In genomic region chr20:57656252-57656820, GRCh38 we compare ENCODE assay signal across 15 cellular contexts. TPM values are rescaled to one million over a fixed set of nuclear protein-coding genes. Genes with fewer than 3 reads are reported as not detected.
DNase-seq lines count a peak whose midpoint lies in the region; ATAC-seq, FAIRE-seq and TF ChIP-seq lines count a peak whose summit lies in the region.
"Had no signal": no experiment of that assay in that cellular context is flagged by ENCODE, and none has a peak within 500 bp of the region (broad histone marks: within the 10 kb centered on the region; RNA-seq: fewer than 3 reads in every experiment).

No MANE protein-coding gene starts in this region.

- no peaks in the 10 kb centered on the region for H3K9me3 Mint-ChIP-seq in activated T-cell treated with anti-CD3 and anti-CD28 coated beads, Interleukin-2, amount 50 U/mL, for 24 hours
- H3K9me3 Mint-ChIP-seq in activated T-cell treated with anti-CD3 and anti-CD28 coated beads, Interleukin-2, amount 50 U/mL, for 4 hours: no peaks in the 10 kb centered on the region
- no peaks in the 10 kb centered on the region for H3K9me3 Mint-ChIP-seq in type B pancreatic cell

- POLR2A ChIA-PET in OCI-LY7 (lab: Charles Lee): interaction anchor here (1.1 kb wide), 1 partner anchor 28 kb away, joined by 3 read pairs; no protein-coding TSS in a partner anchor

- peaks cover 22% of the 10 kb centered on the region for H3K4me1 Mint-ChIP-seq in activated T-cell treated with anti-CD3 and anti-CD28 coated beads, Interleukin-2, amount 50 U/mL, for 24 hours (ENCODE audit: low read depth)
- H3K4me1 Mint-ChIP-seq in activated T-cell treated with anti-CD3 and anti-CD28 coated beads, Interleukin-2, amount 50 U/mL, for 4 hours (ENCODE audit: low read depth): peaks cover 25% of the 10 kb centered on the region
- H3K4me1 Mint-ChIP-seq in type B pancreatic cell (ENCODE audit: unreplicated experiment): peaks cover 6% of the 10 kb centered on the region

- no peak for ATAC-seq in activated T-cell treated with anti-CD3 and anti-CD28 coated beads, Interleukin-2, amount 50 U/mL, for 4 hours
- ATAC-seq: left lung had no signal

- no peak overlapping the region for H2AFZ ChIP-seq in OCI-LY7 (ENCODE audit: low read length)

- peaks cover 18% of the 10 kb centered on the region for H3K36me3 Mint-ChIP-seq in activated T-cell treated with anti-CD3 and anti-CD28 coated beads, Interleukin-2, amount 50 U/mL, for 24 hours (ENCODE audit: low read depth)
- H3K36me3 Mint-ChIP-seq in activated T-cell treated with anti-CD3 and anti-CD28 coated beads, Interleukin-2, amount 50 U/mL, for 4 hours (ENCODE audit: insufficient read depth): peaks cover 2% of the 10 kb centered on the region
- no peaks in the 10 kb centered on the region for H3K36me3 Mint-ChIP-seq in type B pancreatic cell

- H3K9me2 ChIP-seq in OCI-LY7 (ENCODE audit: insufficient read depth, low read length): no peaks in the 10 kb centered on the region

- H3K27ac ChIP-seq in kidney (ENCODE audit: low read depth in 2 of 2, low read length in 2 of 2) (no peak overlapping the region), OCI-LY7 (ENCODE audit: low read depth, low read length, poor library complexity, severe bottlenecking) (no peak overlapping the region)
- H3K27ac ChIP-seq: left lung, thyroid gland had no signal

- H3K4me3 Mint-ChIP-seq in activated T-cell treated with anti-CD3 and anti-CD28 coated beads, Interleukin-2, amount 50 U/mL, for 24 hours: no peak overlapping the region
- no peak overlapping the region for H3K4me3 Mint-ChIP-seq in activated T-cell treated with anti-CD3 and anti-CD28 coated beads, Interleukin-2, amount 50 U/mL, for 4 hours
- H3K4me3 Mint-ChIP-seq in type B pancreatic cell: no peak overlapping the region

- H3K79me2 ChIP-seq in OCI-LY7 (ENCODE audit: insufficient read depth, low read depth, low read length): no peaks in the 10 kb centered on the region

- no peak overlapping the region for H3K9ac ChIP-seq in kidney (ENCODE audit: low read length in 2 of 2)

- peak; percentile 26 for DNase-seq in activated T-cell treated with anti-CD3 and anti-CD28 coated beads, Interleukin-2, amount 50 U/mL, for 24 hours
- no peak for DNase-seq in activated T-cell treated with anti-CD3 and anti-CD28 coated beads, Interleukin-2, amount 50 U/mL, for 4 hours
- peak; percentile 48 for DNase-seq in activated CD8-positive, alpha-beta memory T cell treated with anti-CD3 and anti-CD28 coated beads, Interleukin-2, amount 50 U/mL, for 48 hours
- peak; percentile 44 for DNase-seq in kidney
- peak; percentile 55 for DNase-seq in type B pancreatic cell (ENCODE audit: extremely low spot score, unreplicated experiment)
- DNase-seq in NCI-H1092 treated with DMSO at 0.1 percent for 48 hours (lab: John Stamatoyannopoulos, UW): no peak
- no peak for DNase-seq in OCI-LY7 (ENCODE audit: low spot score)
- DNase-seq in HCEC 1CT: no peak
- DNase-seq: activated gamma-delta T cell, DMS 273 treated with DMSO at 0.1 percent for 48 hours, thyroid gland had no signal

- H3K4me2 ChIP-seq in OCI-LY7 (ENCODE audit: low read length): no peak overlapping the region

- no TSS peak for BruUV-seq in OCI-LY7 (replicated peaks; lab: Mats Ljungman, UMichigan)

- no peak for FAIRE-seq in kidney (lab: Jason Lieb, UNC)
- FAIRE-seq: bronchial epithelial cell, endometrium had no signal

- H3K36me3 ChIP-seq in kidney (ENCODE audit: control insufficient read depth in 1 of 2, insufficient read depth in 2 of 2, low read length in 2 of 2) (no peaks in the 10 kb centered on the region), OCI-LY7 (ENCODE audit: insufficient read depth, low read length) (peaks cover 4% of the 10 kb centered on the region; the same call in 1 of the 2 replicates)

- H4K20me1 ChIP-seq in OCI-LY7 (ENCODE audit: insufficient read depth, low read length): no peaks in the 10 kb centered on the region

- CTCF ChIA-PET in OCI-LY7 (lab: Charles Lee; ENCODE audit: unreplicated experiment): no interaction called here

- no peak overlapping the region for H3K27ac Mint-ChIP-seq in activated T-cell treated with anti-CD3 and anti-CD28 coated beads, Interleukin-2, amount 50 U/mL, for 24 hours
- H3K27ac Mint-ChIP-seq in type B pancreatic cell: no peak overlapping the region

- no peak for TF ChIP-seq CTCF in kidney (IDR thresholded peaks at IDR 0.05; ENCODE audit: borderline replicate concordance, extremely low read depth, insufficient read depth)
- TF ChIP-seq CTCF in type B pancreatic cell (conservative IDR thresholded peaks at IDR 0.05): no peak
- TF ChIP-seq CTCF in OCI-LY7 (conservative IDR thresholded peaks at IDR 0.05; ENCODE audit: low read length): no peak

- H3K4me1 ChIP-seq in kidney (ENCODE audit: control insufficient read depth in 1 of 2, insufficient read depth in 1 of 2, low read depth in 1 of 2, low read length in 2 of 2) (peaks cover 5 to 10% of the 10 kb centered on the region in 2 donors), OCI-LY7 (ENCODE audit: insufficient read depth, low read length, poor library complexity, severe bottlenecking) (peaks cover 14% of the 10 kb centered on the region)

- H3K9me3 ChIP-seq in kidney (ENCODE audit: control insufficient read depth in 1 of 2, low read length in 2 of 2) (no peaks in the 10 kb centered on the region), OCI-LY7 (ENCODE audit: low read length) (no peaks in the 10 kb centered on the region)
- H3K9me3 ChIP-seq: left lung, thyroid gland had no signal

- intact Hi-C loops in kidney (cut with DNase I) (loop anchor here (10.0 kb wide), 1 partner anchor 528 kb away; no protein-coding TSS in a partner anchor), OCI-LY7 (cut with micrococcal nuclease; ENCODE audit: unreplicated experiment) (no loop called here)

- no peaks in the 10 kb centered on the region for H3K27me3 Mint-ChIP-seq in activated T-cell treated with anti-CD3 and anti-CD28 coated beads, Interleukin-2, amount 50 U/mL, for 24 hours
- H3K27me3 Mint-ChIP-seq in activated T-cell treated with anti-CD3 and anti-CD28 coated beads, Interleukin-2, amount 50 U/mL, for 4 hours (ENCODE audit: low read depth): no peaks in the 10 kb centered on the region
- H3K27me3 Mint-ChIP-seq in type B pancreatic cell: peaks cover 4% of the 10 kb centered on the region

- H3K4me3 ChIP-seq in kidney (ENCODE audit: low read length in 2 of 2) (no peak overlapping the region), OCI-LY7 (ENCODE audit: low read depth, low read length, poor library complexity, severe bottlenecking) (no peak overlapping the region)
- H3K4me3 ChIP-seq: left lung, thyroid gland had no signal

RNA-seq across cellular contexts. Expression of gene ZBP1, which starts 36.1 kb away (rescaled TPM):
- under 1 TPM in 2 of 3 donors, not detected in 1; 0.13 to 0.27 TPM for total RNA-seq in activated T-cell treated with anti-CD3 and anti-CD28 coated beads, Interleukin-2, amount 50 U/mL, for 4 hours
- total RNA-seq in kidney (3.7 TPM), type B pancreatic cell (ENCODE audit: low replicate concordance) (not detected in 2 replicates), OCI-LY7 (2022) (1.5 and 2.0 TPM in 2 replicates)
- polyA plus RNA-seq in kidney (ENCODE audit: insufficient read depth, low read depth, low replicate concordance): not detected
- total RNA-seq in OCI-LY7 (2014; rRNA removed; shearing (Covaris generic)): 1.7 and 3.7 TPM in 2 replicates
- total RNA-seq: bronchial epithelial cell had no signal
- polyA plus RNA-seq: AG04450 had no signal

RNA-seq across cellular contexts. Expression of gene PMEPA1, which starts 53.5 kb away (rescaled TPM):
- total RNA-seq in activated T-cell treated with anti-CD3 and anti-CD28 coated beads, Interleukin-2, amount 50 U/mL, for 4 hours: 1 to 10 TPM; 4.3 to 7.4 (median 5.6) TPM
- total RNA-seq in kidney: 30.4 TPM
- 12.9 TPM for polyA plus RNA-seq in kidney (ENCODE audit: insufficient read depth, low read depth, low replicate concordance)
- 4.3 and 8.8 TPM in 2 replicates for total RNA-seq in type B pancreatic cell (ENCODE audit: low replicate concordance)
- total RNA-seq in OCI-LY7 (2014; rRNA removed; shearing (Covaris generic)): 1.4 and 1.8 TPM in 2 replicates
- total RNA-seq in OCI-LY7 (2022): 3.7 and 4.3 TPM in 2 replicates

Comparison
In these comparisons a context has a peak if more than half of its experiments do, and no peak if none do; other contexts are left out.
1. DNase-seq: peak in activated T-cell treated with anti-CD3 and anti-CD28 coated beads, Interleukin-2, amount 50 U/mL, for 24 hours (single experiment), activated CD8-positive, alpha-beta memory T cell treated with anti-CD3 and anti-CD28 coated beads, Interleukin-2, amount 50 U/mL, for 48 hours (single experiment), kidney (single experiment) and type B pancreatic cell (single experiment); none in activated T-cell treated with anti-CD3 and anti-CD28 coated beads, Interleukin-2, amount 50 U/mL, for 4 hours (single experiment), NCI-H1092 treated with DMSO at 0.1 percent for 48 hours (single experiment), OCI-LY7 (single experiment) and HCEC 1CT (single experiment).